ENCODE assay signal across 35 cellular contexts in the genomic region with DNA sequence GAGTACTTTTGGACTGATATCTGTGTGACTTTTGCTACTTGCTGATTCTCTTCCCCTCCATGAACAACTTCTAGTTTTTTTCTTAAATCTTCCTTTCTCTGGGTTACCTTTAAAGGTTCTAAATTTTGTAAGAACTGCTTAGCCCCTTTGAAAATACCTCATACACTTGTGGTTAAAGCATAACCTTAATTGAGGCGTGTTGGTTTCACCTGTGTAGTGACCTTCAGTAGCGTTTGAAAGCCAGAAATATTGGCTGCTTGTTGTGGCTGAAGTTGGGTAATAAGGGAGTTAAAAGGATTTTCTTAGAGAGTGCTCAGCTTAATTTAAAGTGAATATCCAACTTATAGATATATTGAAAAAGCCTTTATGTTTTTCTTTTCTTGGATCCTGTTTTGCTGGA. TPM values are rescaled to one million over a fixed set of nuclear protein-coding genes. Genes with fewer than 3 reads are reported as not detected.
"Had no signal": no experiment of that assay in that cellular context is flagged by ENCODE, and none has a peak within 500 bp of the region (broad histone marks: within the 10 kb centered on the region; RNA-seq: fewer than 3 reads in every experiment).

No MANE protein-coding gene starts in this region.

- DNase-seq: activated CD4-positive, alpha-beta T cell treated with anti-CD3 and anti-CD28 coated beads for 1 hour; activated CD4-positive, alpha-beta T cell treated with anti-CD3 and anti-CD28 coated beads for 4 hours; activated CD4-positive, alpha-beta T cell treated with anti-CD3 and anti-CD28 coated beads, Interleukin-2, amount 50 U/mL, for 1 hour; activated CD4-positive, alpha-beta T cell treated with anti-CD3 and anti-CD28 coated beads, Interleukin-2, amount 50 U/mL, for 48 hours; activated CD8-positive, alpha-beta memory T cell treated with anti-CD3 and anti-CD28 coated beads for 24 hours; activated CD8-positive, alpha-beta T cell treated with anti-CD3 and anti-CD28 coated beads for 36 hours; activated effector memory CD4-positive, alpha-beta T cell treated with anti-CD3 and anti-CD28 coated beads, Interleukin-2, amount 50 U/mL, for 16 hours; activated naive CD4-positive, alpha-beta T cell treated with anti-CD3 and anti-CD28 coated beads for 36 hours; activated naive CD8-positive, alpha-beta T cell treated with anti-CD3 and anti-CD28 coated beads for 36 hours; activated naive CD8-positive, alpha-beta T cell treated with anti-CD3 and anti-CD28 coated beads, Interleukin-2, amount 50 U/mL, for 24 hours; activated T-cell treated with anti-CD3 and anti-CD28 coated beads, Interleukin-2, amount 50 U/mL, for 48 hours; adrenal gland; aorta; central memory CD4-positive, alpha-beta T cell; cerebellar nuclear complex; dorsolateral prefrontal cortex; effector memory CD8-positive, alpha-beta T cell; erythroblast; gastrocnemius medialis; glutamatergic neuron; heart left ventricle; T-helper 2 cell had no signal

- H3K27ac Mint-ChIP-seq: activated CD8-positive, alpha-beta T cell treated with anti-CD3 and anti-CD28 coated beads for 36 hours; activated naive CD4-positive, alpha-beta T cell treated with anti-CD3 and anti-CD28 coated beads for 36 hours; activated naive CD4-positive, alpha-beta T cell treated with anti-CD3 and anti-CD28 coated beads, Interleukin-2, amount 50 U/mL, for 24 hours; activated naive CD8-positive, alpha-beta T cell treated with anti-CD3 and anti-CD28 coated beads for 36 hours; activated naive CD8-positive, alpha-beta T cell treated with anti-CD3 and anti-CD28 coated beads, Interleukin-2, amount 50 U/mL, for 24 hours; activated T-helper 1 cell treated with anti-CD3 and anti-CD28 coated beads, Interleukin-12 subunit alpha, Interleukin-12 subunit beta, Interleukin-2, Interleukin-4 antibody, amounts not matched to agents 30 ng/mL and 10 ng/mL and 1 ng/mL, durations not matched to agents 14 hours and 24 hours and 36 hours; activated T-helper 2 cell treated with anti-CD3 and anti-CD28 coated beads, Interferon-gamma antibody, Interleukin-2, Interleukin-4, amounts not matched to agents 10 μg/mL and 5 μg/mL and 100 μg/mL, durations not matched to agents 14 hours and 24 hours and 36 hours; brain; dendritic cell treated with granulocyte-macrophage colony-stimulating factor and Interleukin-4, amounts not matched to agents 40 ng/mL and 50 ng/mL, for 4 days; effector memory CD8-positive, alpha-beta T cell; WTC11 had no signal

- H3K27me3 ChIP-seq: adrenal gland, cardiac muscle cell, esophagus muscularis mucosa, foreskin keratinocyte, gastrocnemius medialis, heart left ventricle had no signal

- H3K9me3 Mint-ChIP-seq: activated naive CD4-positive, alpha-beta T cell treated with anti-CD3 and anti-CD28 coated beads for 36 hours; activated naive CD4-positive, alpha-beta T cell treated with anti-CD3 and anti-CD28 coated beads, Interleukin-2, amount 50 U/mL, for 24 hours; activated naive CD8-positive, alpha-beta T cell treated with anti-CD3 and anti-CD28 coated beads for 36 hours; activated naive CD8-positive, alpha-beta T cell treated with anti-CD3 and anti-CD28 coated beads, Interleukin-2, amount 50 U/mL, for 24 hours; activated T-helper 1 cell treated with anti-CD3 and anti-CD28 coated beads, Interleukin-12 subunit alpha, Interleukin-12 subunit beta, Interleukin-2, Interleukin-4 antibody, amounts not matched to agents 30 ng/mL and 10 ng/mL and 1 ng/mL, durations not matched to agents 14 hours and 24 hours and 36 hours; activated T-helper 2 cell treated with anti-CD3 and anti-CD28 coated beads, Interferon-gamma antibody, Interleukin-2, Interleukin-4, amounts not matched to agents 10 μg/mL and 5 μg/mL and 100 μg/mL, durations not matched to agents 14 hours and 24 hours and 36 hours; dendritic cell treated with granulocyte-macrophage colony-stimulating factor and Interleukin-4, amounts not matched to agents 40 ng/mL and 50 ng/mL, for 4 days; effector memory CD8-positive, alpha-beta T cell had no signal

- H3K36me3 Mint-ChIP-seq: activated naive CD4-positive, alpha-beta T cell treated with anti-CD3 and anti-CD28 coated beads, Interleukin-2, amount 50 U/mL, for 24 hours; activated naive CD8-positive, alpha-beta T cell treated with anti-CD3 and anti-CD28 coated beads for 36 hours; brain had no signal

- H3K36me3 ChIP-seq: adrenal gland, breast epithelium, cardiac muscle cell, esophagus muscularis mucosa, gastrocnemius medialis, heart left ventricle had no signal

- ATAC-seq: activated CD8-positive, alpha-beta T cell treated with anti-CD3 and anti-CD28 coated beads for 36 hours; activated naive CD8-positive, alpha-beta T cell treated with anti-CD3 and anti-CD28 coated beads, Interleukin-2, amount 50 U/mL, for 24 hours; effector memory CD8-positive, alpha-beta T cell; foreskin keratinocyte; gastrocnemius medialis; heart left ventricle; WTC11 had no signal

- H3K4me1 ChIP-seq: adrenal gland, breast epithelium, esophagus muscularis mucosa, foreskin keratinocyte, gastrocnemius medialis, heart left ventricle had no signal

- H3K4me3 Mint-ChIP-seq: activated CD8-positive, alpha-beta T cell treated with anti-CD3 and anti-CD28 coated beads for 36 hours; activated naive CD4-positive, alpha-beta T cell treated with anti-CD3 and anti-CD28 coated beads for 36 hours; activated naive CD4-positive, alpha-beta T cell treated with anti-CD3 and anti-CD28 coated beads, Interleukin-2, amount 50 U/mL, for 24 hours; activated naive CD8-positive, alpha-beta T cell treated with anti-CD3 and anti-CD28 coated beads for 36 hours; activated naive CD8-positive, alpha-beta T cell treated with anti-CD3 and anti-CD28 coated beads, Interleukin-2, amount 50 U/mL, for 24 hours; activated T-helper 1 cell treated with anti-CD3 and anti-CD28 coated beads, Interleukin-12 subunit alpha, Interleukin-12 subunit beta, Interleukin-2, Interleukin-4 antibody, amounts not matched to agents 30 ng/mL and 10 ng/mL and 1 ng/mL, durations not matched to agents 14 hours and 24 hours and 36 hours; brain; dendritic cell treated with granulocyte-macrophage colony-stimulating factor and Interleukin-4, amounts not matched to agents 40 ng/mL and 50 ng/mL, for 4 days; effector memory CD8-positive, alpha-beta T cell; WTC11 had no signal

- H3K4me1 Mint-ChIP-seq: activated naive CD4-positive, alpha-beta T cell treated with anti-CD3 and anti-CD28 coated beads, Interleukin-2, amount 50 U/mL, for 24 hours; activated naive CD8-positive, alpha-beta T cell treated with anti-CD3 and anti-CD28 coated beads for 36 hours; activated naive CD8-positive, alpha-beta T cell treated with anti-CD3 and anti-CD28 coated beads, Interleukin-2, amount 50 U/mL, for 24 hours; brain; WTC11 had no signal

- H3K4me3 ChIP-seq: adrenal gland, breast epithelium, cardiac muscle cell, coronary artery, dorsolateral prefrontal cortex, esophagus muscularis mucosa, gastrocnemius medialis, heart left ventricle had no signal

- H3K27me3 Mint-ChIP-seq: activated CD8-positive, alpha-beta T cell treated with anti-CD3 and anti-CD28 coated beads for 36 hours; activated naive CD4-positive, alpha-beta T cell treated with anti-CD3 and anti-CD28 coated beads, Interleukin-2, amount 50 U/mL, for 24 hours; activated naive CD8-positive, alpha-beta T cell treated with anti-CD3 and anti-CD28 coated beads for 36 hours; activated naive CD8-positive, alpha-beta T cell treated with anti-CD3 and anti-CD28 coated beads, Interleukin-2, amount 50 U/mL, for 24 hours; brain; dendritic cell treated with granulocyte-macrophage colony-stimulating factor and Interleukin-4, amounts not matched to agents 40 ng/mL and 50 ng/mL, for 4 days; effector memory CD8-positive, alpha-beta T cell had no signal

- H3K9me3 ChIP-seq: adrenal gland, breast epithelium, esophagus muscularis mucosa, gastrocnemius medialis had no signal

- H3K27ac ChIP-seq: adrenal gland, breast epithelium, cardiac muscle cell, coronary artery, dorsolateral prefrontal cortex, esophagus muscularis mucosa, foreskin keratinocyte, gastrocnemius medialis, heart left ventricle, VCaP had no signal

RNA-seq across cellular contexts. Expression of a gene that starts 32.0 kb away (rescaled TPM):
- total RNA-seq: activated CD8-positive, alpha-beta T cell treated with anti-CD3 and anti-CD28 coated beads for 36 hours; activated naive CD4-positive, alpha-beta T cell treated with anti-CD3 and anti-CD28 coated beads for 36 hours; activated naive CD8-positive, alpha-beta T cell treated with anti-CD3 and anti-CD28 coated beads for 36 hours; activated T-helper 1 cell treated with anti-CD3 and anti-CD28 coated beads, Interleukin-12 subunit alpha, Interleukin-12 subunit beta, Interleukin-2, Interleukin-4 antibody, amounts not matched to agents 30 ng/mL and 10 ng/mL and 1 ng/mL, durations not matched to agents 14 hours and 24 hours and 36 hours; activated T-helper 2 cell treated with anti-CD3 and anti-CD28 coated beads, Interferon-gamma antibody, Interleukin-2, Interleukin-4, amounts not matched to agents 10 μg/mL and 5 μg/mL and 100 μg/mL, durations not matched to agents 14 hours and 24 hours and 36 hours; adrenal gland; aorta; breast epithelium; cardiac muscle cell; esophagus muscularis mucosa; foreskin keratinocyte; gastrocnemius medialis; heart left ventricle; T-helper 1 cell treated with Interleukin-12 subunit alpha and Interleukin-12 subunit beta and Interleukin-4 antibody, amounts not matched to agents 30 ng/mL and 1 ng/mL, for 36 hours had no signal
- polyA plus RNA-seq: adrenal gland, aorta, cardiac muscle cell, foreskin keratinocyte, heart left ventricle had no signal
